ENCODE assay signal across 12 cellular contexts in genomic region chr5:111229871-111230812, GRCh38. TPM values are rescaled to one million over a fixed set of nuclear protein-coding genes. Genes with fewer than 3 reads are reported as not detected.
A peak's percentile ranks its signal among the peaks of the same experiment; 100 is the strongest.
DNase-seq lines count a peak whose midpoint lies in the region; ATAC-seq lines count a peak whose summit lies in the region.
"Had no signal": no experiment of that assay in that cellular context is flagged by ENCODE, and none has a peak within 500 bp of the region (broad histone marks: within the 10 kb centered on the region; RNA-seq: fewer than 3 reads in every experiment).

No MANE protein-coding gene starts in this region.

- H3K4me1 ChIP-seq in CD8-positive, alpha-beta memory T cell (ENCODE audit: insufficient read depth, low read length) = peaks cover 77% of the 10 kb centered on the region

- H3K27ac Mint-ChIP-seq in CD8-positive, alpha-beta memory T cell = peak overlapping the region; percentile 89 to 99 (median 98)
- H3K27ac Mint-ChIP-seq in activated T-helper 2 cell treated with anti-CD3 and anti-CD28 coated beads, Interferon-gamma antibody, Interleukin-2, Interleukin-4, amounts not matched to agents 10 μg/mL and 5 μg/mL and 100 μg/mL, durations not matched to agents 14 hours and 24 hours and 36 hours = peak overlapping the region; percentile 97

- no peak overlapping the region for H3K27ac ChIP-seq in CD8-positive, alpha-beta memory T cell (ENCODE audit: low read depth, low read length)

- H3K36me3 Mint-ChIP-seq in CD8-positive, alpha-beta memory T cell = peaks cover 3 to 38% (median 11%) of the 10 kb centered on the region in 3 donors
- peaks cover 43% of the 10 kb centered on the region for H3K36me3 Mint-ChIP-seq in activated T-helper 2 cell treated with anti-CD3 and anti-CD28 coated beads, Interferon-gamma antibody, Interleukin-2, Interleukin-4, amounts not matched to agents 10 μg/mL and 5 μg/mL and 100 μg/mL, durations not matched to agents 14 hours and 24 hours and 36 hours (ENCODE audit: low read depth)
- H3K36me3 Mint-ChIP-seq: natural killer cell had no signal

- intact Hi-C loops in activated T-helper 2 cell treated with anti-CD3 and anti-CD28 coated beads, Interferon-gamma antibody, Interleukin-2, Interleukin-4, amounts not matched to agents 10 μg/mL and 5 μg/mL and 100 μg/mL, durations not matched to agents 14 hours and 24 hours and 36 hours (cut with micrococcal nuclease) = loop anchor here (5.0 kb wide), 6 partner anchors 138 to 1143 kb away; partner anchors contain the start of genes NREP, SLC25A46 and WDR36

- CTCF ChIA-PET in CD8-positive, alpha-beta memory T cell (lab: Charles Lee) = interaction anchor here (1.0 to 1.3 kb wide), 5 partner anchors 9 to 48 kb away, joined by 3 to 6 read pairs (median 4); no protein-coding TSS in a partner anchor

- no peaks in the 10 kb centered on the region for H3K9me3 Mint-ChIP-seq in CD8-positive, alpha-beta memory T cell
- no peaks in the 10 kb centered on the region for H3K9me3 Mint-ChIP-seq in activated T-helper 2 cell treated with anti-CD3 and anti-CD28 coated beads, Interferon-gamma antibody, Interleukin-2, Interleukin-4, amounts not matched to agents 10 μg/mL and 5 μg/mL and 100 μg/mL, durations not matched to agents 14 hours and 24 hours and 36 hours
- H3K9me3 Mint-ChIP-seq: natural killer cell had no signal

- peaks cover 85 to 93% (median 89%) of the 10 kb centered on the region in 3 donors for H3K4me1 Mint-ChIP-seq in CD8-positive, alpha-beta memory T cell
- peaks cover 76% of the 10 kb centered on the region for H3K4me1 Mint-ChIP-seq in activated T-helper 2 cell treated with anti-CD3 and anti-CD28 coated beads, Interferon-gamma antibody, Interleukin-2, Interleukin-4, amounts not matched to agents 10 μg/mL and 5 μg/mL and 100 μg/mL, durations not matched to agents 14 hours and 24 hours and 36 hours (ENCODE audit: low read depth)

- no peaks in the 10 kb centered on the region for H3K27me3 ChIP-seq in CD8-positive, alpha-beta memory T cell (ENCODE audit: insufficient read depth, low read length, poor library complexity, severe bottlenecking)

- POLR2A ChIA-PET in CD8-positive, alpha-beta memory T cell (lab: Charles Lee) = interaction anchor here (0.5 to 1.0 kb wide), 3 partner anchors 25 to 282 kb away, joined by 3 read pairs; no protein-coding TSS in a partner anchor

- no peaks in the 10 kb centered on the region for H3K9me3 ChIP-seq in CD8-positive, alpha-beta memory T cell (ENCODE audit: low read length)

- peak; percentile 30 for ATAC-seq in GM19372 (IDR thresholded peaks at IDR 0.05; ENCODE audit: low read depth, unreplicated experiment)
- ATAC-seq in HG03135 (IDR thresholded peaks at IDR 0.05; ENCODE audit: unreplicated experiment) = peak; percentile 41
- ATAC-seq in HG03039 (IDR thresholded peaks at IDR 0.05; ENCODE audit: unreplicated experiment) = no peak

- no peaks in the 10 kb centered on the region for H3K36me3 ChIP-seq in CD8-positive, alpha-beta memory T cell (ENCODE audit: insufficient read depth, low read length)

- peak in 2 of 5 donors; percentile 75 to 82 for DNase-seq in CD8-positive, alpha-beta memory T cell
- DNase-seq in activated T-helper 2 cell treated with anti-CD3 and anti-CD28 coated beads, Interferon-gamma antibody, Interleukin-2, Interleukin-4, amounts not matched to agents 10 μg/mL and 5 μg/mL and 100 μg/mL, durations not matched to agents 14 hours and 24 hours and 36 hours (ENCODE audit: low spot score) = no peak
- DNase-seq in ACHN = no peak
- no peak for DNase-seq in NCI-H524 (lab: John Stamatoyannopoulos, UW)
- DNase-seq in HT-29 (ENCODE audit: low spot score) = no peak
- DNase-seq: cortex of kidney; IMR-90; natural killer cell; stimulated activated CD4-positive, alpha-beta T cell treated with anti-CD3 and anti-CD28 coated beads, Interleukin-4, amount 100 ng/mL, for 1 hour had no signal

- H3K4me3 ChIP-seq in CD8-positive, alpha-beta memory T cell (ENCODE audit: low read length) = peak overlapping the region; percentile 33

- in situ Hi-C loops in ACHN (cut with HindIII; ENCODE audit: low pct_ligation_motif_present, low pct_unique_long_range_greater_than_20kb, low sequenced_read_pairs) = no loop called here

- H3K4me3 Mint-ChIP-seq in CD8-positive, alpha-beta memory T cell = peak overlapping the region; percentile 52 to 85 (median 77)
- H3K4me3 Mint-ChIP-seq in activated T-helper 2 cell treated with anti-CD3 and anti-CD28 coated beads, Interferon-gamma antibody, Interleukin-2, Interleukin-4, amounts not matched to agents 10 μg/mL and 5 μg/mL and 100 μg/mL, durations not matched to agents 14 hours and 24 hours and 36 hours (ENCODE audit: low read depth) = peak overlapping the region; percentile 77
- H3K4me3 Mint-ChIP-seq: natural killer cell had no signal

- no peaks in the 10 kb centered on the region for H3K27me3 Mint-ChIP-seq in CD8-positive, alpha-beta memory T cell
- no peaks in the 10 kb centered on the region for H3K27me3 Mint-ChIP-seq in activated T-helper 2 cell treated with anti-CD3 and anti-CD28 coated beads, Interferon-gamma antibody, Interleukin-2, Interleukin-4, amounts not matched to agents 10 μg/mL and 5 μg/mL and 100 μg/mL, durations not matched to agents 14 hours and 24 hours and 36 hours (ENCODE audit: low read depth)

RNA-seq across cellular contexts. Expression of gene CAMK4, which starts 6.0 kb away (rescaled TPM):
- total RNA-seq in CD8-positive, alpha-beta memory T cell = 10 to 100 TPM; 57.4 to 68.7 TPM
- polyA plus RNA-seq in CD8-positive, alpha-beta memory T cell = 84.5 TPM
- 71.8 and 76.7 TPM in 2 replicates for total RNA-seq in activated T-helper 2 cell treated with anti-CD3 and anti-CD28 coated beads, Interferon-gamma antibody, Interleukin-2, Interleukin-4, amounts not matched to agents 10 μg/mL and 5 μg/mL and 100 μg/mL, durations not matched to agents 14 hours and 24 hours and 36 hours
- total RNA-seq in HT-29 (2014; rRNA removed; shearing (Covaris generic)) = not detected in 2 replicates

Comparison
In these comparisons a context has a peak if more than half of its experiments do, and no peak if none do; other contexts are left out.
1. RNA of gene CAMK4, which starts 6.0 kb away (total RNA-seq): 71.8 to 76.7 TPM in activated T-helper 2 cell treated with anti-CD3 and anti-CD28 coated beads, Interferon-gamma antibody, Interleukin-2, Interleukin-4, amounts not matched to agents 10 μg/mL and 5 μg/mL and 100 μg/mL, durations not matched to agents 14 hours and 24 hours and 36 hours and 57.4 to 68.7 TPM in CD8-positive, alpha-beta memory T cell; not detected in HT-29; every median in the first group is over 10 times any median in the second.